ENCODE assay signal across 8 cellular contexts in genomic region chr19:42184401-42184861, GRCh38. TPM values are rescaled to one million over a fixed set of nuclear protein-coding genes. Genes with fewer than 3 reads are reported as not detected.
DNase-seq lines count a peak whose midpoint lies in the region; ATAC-seq, FAIRE-seq and TF ChIP-seq lines count a peak whose summit lies in the region.

No MANE protein-coding gene starts in this region.

- H3K4me1 ChIP-seq in H1 (replicated peaks in 1 of 4; ENCODE audit: control insufficient read depth in 3 of 4, insufficient read depth in 4 of 4, low read length in 3 of 4) (peaks cover 0 to 7% (median 3%) of the 10 kb centered on the region in 4 experiments; a peak in 3 of 7 replicates), mucosa of descending colon (ENCODE audit: low read depth) (peaks cover 9% of the 10 kb centered on the region)

- no peaks in the 10 kb centered on the region for H3K36me3 ChIP-seq in H1 (ENCODE audit: control insufficient read depth in 2 of 4, insufficient read depth in 4 of 4, low read length in 3 of 4)
- H3K36me3 ChIP-seq in mucosa of descending colon (ENCODE audit: low read depth) = no peaks in the 10 kb centered on the region

- H3K9me3 ChIP-seq in H1 (ENCODE audit: insufficient read depth in 2 of 2, low read depth in 1 of 2, low read length in 1 of 2) = no peaks in the 10 kb centered on the region
- no peaks in the 10 kb centered on the region for H3K9me3 ChIP-seq in mucosa of descending colon

- H3K4me3 ChIP-seq in H1 (ENCODE audit: extremely low read depth in 1 of 4, insufficient read depth in 2 of 4, low read depth in 3 of 4, low read length in 4 of 4) = no peak overlapping the region
- no peak overlapping the region for H3K4me3 ChIP-seq in mucosa of descending colon

- H3K27me3 ChIP-seq in H1 (replicated peaks in 1 of 4; ENCODE audit: control insufficient read depth in 3 of 4, extremely low read depth in 1 of 4, insufficient read depth in 3 of 4, low read length in 3 of 4) = peaks cover 5 to 23% (median 15%) of the 10 kb centered on the region in 4 experiments

- no peak overlapping the region for H3K4me2 ChIP-seq in H1 (ENCODE audit: insufficient read depth in 1 of 2, low read depth in 2 of 2, low read length in 2 of 2)

- no peak overlapping the region for H3K27ac ChIP-seq in H1 (ENCODE audit: low read depth, low read length)

- TF ChIP-seq POLR2A in H1 (IDR thresholded peaks at IDR 0.05; ENCODE audit: control extremely low read depth in 1 of 2, low read depth in 2 of 2, low read length in 2 of 2) = no peak

- H2BK20ac ChIP-seq in H1 (ENCODE audit: low read length) = no peak overlapping the region

- WGBS in H1 (ENCODE audit: extremely low coverage in 1 of 2, insufficient coverage in 1 of 2, insufficient read length in 1 of 2, insufficient replicate concordance in 2 of 2, low coverage in 1 of 2, low lambda C conversion rate in 2 of 2, missing lambda C conversion rate in 1 of 2), 2 experiments = 0% methylated on average over 1 of the region's 1 CpG; no CpG with 5 or more reads in 1 of the 2 experiments

- no peak overlapping the region for H2BK120ac ChIP-seq in H1 (replicated peaks; ENCODE audit: low read depth, low read length)

- no peak overlapping the region for H3K18ac ChIP-seq in H1 (ENCODE audit: extremely low read depth, low read length)

- H3K4ac ChIP-seq in H1 (replicated peaks; ENCODE audit: insufficient read length, low read depth, low read length) = no peak overlapping the region

- H2BK5ac ChIP-seq in H1 (ENCODE audit: low read depth, low read length) = no peak overlapping the region

- H2AK5ac ChIP-seq in H1 (ENCODE audit: low read depth, low read length) = no peak overlapping the region

- peak; percentile 98 for FAIRE-seq in H1 (lab: Jason Lieb, UNC)

- no peak overlapping the region for H3K9ac ChIP-seq in H1 (replicated peaks in 1 of 4; ENCODE audit: extremely low read depth in 1 of 4, low read depth in 3 of 4, low read length in 3 of 4)

- H4K8ac ChIP-seq in H1 (ENCODE audit: extremely low read depth, insufficient read depth, low read length) = no peak overlapping the region

- DNase-seq in C1 segment of cervical spinal cord (lab: John Stamatoyannopoulos, UW) = peak in 11 of 14 donors; percentile 30 to 72 (median 52)
- DNase-seq in HEK293T (ENCODE audit: extremely low spot score) = peak; percentile 82
- DNase-seq in NCI-H82 treated with DMSO at 0.1 percent for 48 hours (lab: John Stamatoyannopoulos, UW; ENCODE audit: unreplicated experiment) = peak; percentile 71
- DNase-seq in activated CD8-positive, alpha-beta memory T cell treated with anti-CD3 and anti-CD28 coated beads for 4 hours (ENCODE audit: low read depth in 2 of 2) = peak; percentile 39 to 54
- DNase-seq in H1 (ENCODE audit: low read depth in 1 of 2, low spot score in 2 of 2) = peak; percentile 79 to 97
- peak; percentile 63 to 85 (median 76) for DNase-seq in mucosa of descending colon
- DNase-seq in stimulated activated CD8-positive, alpha-beta memory T cell treated with anti-CD3 and anti-CD28 coated beads, Interleukin-4, amount 100 ng/mL, for 48 hours = peak; percentile 87

- no peak overlapping the region for H3K23ac ChIP-seq in H1 (ENCODE audit: insufficient read length)

- peak; percentile 94 to 96 for TF ChIP-seq RAD21 in H1 (IDR thresholded peaks at IDR 0.05 in 1 of 2, conservative IDR thresholded peaks at IDR 0.05 in 1 of 2; ENCODE audit: low read depth in 2 of 2, low read length in 2 of 2)

- no peak overlapping the region for H4K91ac ChIP-seq in H1 (replicated peaks; ENCODE audit: insufficient read length, low read length)

- H4K20me1 ChIP-seq in H1 (replicated peaks in 1 of 2; ENCODE audit: control insufficient read depth in 1 of 2, insufficient read depth in 2 of 2, low read length in 2 of 2) = peaks cover 0 to 4% of the 10 kb centered on the region in 2 experiments

- H3K14ac ChIP-seq in H1 (ENCODE audit: insufficient read length) = no peak overlapping the region

- no peak overlapping the region; the same call in 1 of the 2 replicates for H2BK15ac ChIP-seq in H1 (ENCODE audit: low read length)

- no peaks in the 10 kb centered on the region for H3K79me2 ChIP-seq in H1 (ENCODE audit: control insufficient read depth in 1 of 2, insufficient read depth in 2 of 2, low read length in 2 of 2)

- H3K56ac ChIP-seq in H1 (replicated peaks; ENCODE audit: insufficient read length, low read depth, low read length) = no peak overlapping the region

- peak; percentile 86 for ATAC-seq in mucosa of descending colon
- no peak for ATAC-seq in GM18520 (IDR thresholded peaks at IDR 0.05; ENCODE audit: unreplicated experiment)

- TF ChIP-seq CTCF in H1 (IDR thresholded peaks at IDR 0.05; ENCODE audit: control extremely low read depth in 1 of 3, insufficient read depth in 1 of 3, low read depth in 1 of 3, low read length in 3 of 3) (peak; percentile 95 to 98 (median 96)), mucosa of descending colon (IDR thresholded peaks at IDR 0.05) (peak; percentile 81)

- H4K5ac ChIP-seq in H1 (ENCODE audit: insufficient read length, low read depth, low read length) = no peak overlapping the region

- intact Hi-C loops in mucosa of descending colon (cut with DNase I, micrococcal nuclease) = loop anchor here (5.0 kb wide), 1 partner anchor 52 kb away; the partner anchor contains the start of gene POU2F2 (in 2 of the 2)

- H2AFZ ChIP-seq in H1 (ENCODE audit: low read length) = no peak overlapping the region

- H3K23me2 ChIP-seq in H1 (ENCODE audit: low read depth, low read length) = peaks cover 1% of the 10 kb centered on the region; the same call in 1 of the 2 replicates

- no peaks in the 10 kb centered on the region for H3K79me1 ChIP-seq in H1 (ENCODE audit: low read depth, low read length)

- POLR2A ChIA-PET in HEK293T (lab: Yijun Ruan, JAX) (interaction anchor here (1.4 kb wide), 1 partner anchor 58 kb away, joined by 3 read pairs; the partner anchor contains the start of gene GSK3A), H1 (lab: Charles Lee; ENCODE audit: partially characterized antibody) (interaction anchor here (0.9 to 1.0 kb wide), 2 partner anchors 9 to 12 kb away, joined by 3 to 4 read pairs; no protein-coding TSS in a partner anchor)

- TF ChIP-seq EP300 in H1 (IDR thresholded peaks at IDR 0.05; ENCODE audit: borderline replicate concordance in 1 of 2, low read depth in 2 of 2, low read length in 2 of 2) = no peak

- H2BK12ac ChIP-seq in H1 (ENCODE audit: low read depth, low read length) = no peak overlapping the region

- CTCF ChIA-PET in HEK293T (lab: Yijun Ruan, JAX) (interaction anchor here (0.7 to 4.5 kb wide), 5 partner anchors 48 to 82 kb away, joined by 3 to 17 read pairs (median 4); partner anchors contain the start of gene POU2F2), H1 (lab: Charles Lee; ENCODE audit: partially characterized antibody) (interaction anchor here (0.6 to 9.4 kb wide), 21 partner anchors 13 to 109 kb away, joined by 3 to 159 read pairs (median 4); partner anchors contain the start of gene POU2F2)

TF ChIP-seq in HEK293T, 16 proteins besides CTCF, POLR2A, EP300 and RAD21 (continues in another document):
- TF ChIP-seq FOXK2 (IDR thresholded peaks at IDR 0.05) = no peak

RNA-seq across cellular contexts. Expression of gene DEDD2, which starts 33.0 kb away (rescaled TPM):
- 32.6 and 37.8 TPM in 2 replicates for total RNA-seq in H1 (2021; fragmentation: NEBNext Ultra II Directional; extraction: Animal tissue kit (Norgen Biotek cat#: 25700))
- polyA plus RNA-seq in H1 (2011; rRNA removed) = 65.0 and 74.3 TPM in 2 replicates
- 64.5 TPM for polyA plus RNA-seq in H1 (2011; cell fraction: cytosol; rRNA removed)
- 52.0 TPM for polyA plus RNA-seq in H1 (2011; cell fraction: nucleus; rRNA removed)
- polyA plus RNA-seq in H1 (2012, experiment 1 of 2) = 29.1 to 44.2 TPM (median 37.3 TPM) in 4 replicates
- 36.5 TPM for polyA plus RNA-seq in H1 (2012, experiment 2 of 2)
- 20.7 TPM for polyA plus RNA-seq in H1 (2013, experiment 1 of 2)
- 22.1 TPM for polyA plus RNA-seq in H1 (2013, experiment 2 of 2)
- polyA minus RNA-seq in H1 (2011; rRNA and poly(A)+ RNA removed) = 22.7 and 27.2 TPM in 2 replicates
- polyA minus RNA-seq in H1 (2011; cell fraction: cytosol; rRNA and poly(A)+ RNA removed) = 19.7 TPM
- polyA minus RNA-seq in H1 (2011; cell fraction: nucleus; rRNA and poly(A)+ RNA removed) = 20.2 TPM
- total RNA-seq in mucosa of descending colon = 10 to 100 TPM; 28.0 to 40.1 (median 35.7) TPM

RNA-seq across cellular contexts. Expression of gene ZNF526, which starts 35.7 kb away (rescaled TPM):
- total RNA-seq in H1 (2021; fragmentation: NEBNext Ultra II Directional; extraction: Animal tissue kit (Norgen Biotek cat#: 25700)) = 13.5 and 14.1 TPM in 2 replicates
- 8.4 and 10.0 TPM in 2 replicates for polyA plus RNA-seq in H1 (2011; rRNA removed)
- 5.9 TPM for polyA plus RNA-seq in H1 (2011; cell fraction: cytosol; rRNA removed)
- 8.1 TPM for polyA plus RNA-seq in H1 (2011; cell fraction: nucleus; rRNA removed)
- polyA plus RNA-seq in H1 (2012, experiment 1 of 2) = 8.9 to 13.4 TPM (median 11.7 TPM) in 4 replicates
- polyA plus RNA-seq in H1 (2012, experiment 2 of 2) = 12.1 TPM
- 5.9 TPM for polyA plus RNA-seq in H1 (2013, experiment 1 of 2)
- polyA plus RNA-seq in H1 (2013, experiment 2 of 2) = 5.6 TPM
- polyA minus RNA-seq in H1 (2011; rRNA and poly(A)+ RNA removed) = 17.3 and 18.5 TPM in 2 replicates
- 9.7 TPM for polyA minus RNA-seq in H1 (2011; cell fraction: cytosol; rRNA and poly(A)+ RNA removed)
- polyA minus RNA-seq in H1 (2011; cell fraction: nucleus; rRNA and poly(A)+ RNA removed) = 13.3 TPM
- total RNA-seq in mucosa of descending colon = 10 to 100 TPM in 2 of 3 donors, 1 to 10 TPM in 1; 9.9 to 13.4 (median 10.4) TPM

RNA-seq across cellular contexts. Expression of gene POU2F2, which starts 52.2 kb away (rescaled TPM):
- total RNA-seq in H1 (2021; fragmentation: NEBNext Ultra II Directional; extraction: Animal tissue kit (Norgen Biotek cat#: 25700)) = 6.1 and 7.2 TPM in 2 replicates
- 5.0 and 7.3 TPM in 2 replicates for polyA plus RNA-seq in H1 (2011; rRNA removed)
- polyA plus RNA-seq in H1 (2011; cell fraction: cytosol; rRNA removed) = 4.2 TPM
- polyA plus RNA-seq in H1 (2011; cell fraction: nucleus; rRNA removed) = 22.7 TPM
- 6.2 to 8.0 TPM (median 7.3 TPM) in 4 replicates for polyA plus RNA-seq in H1 (2012, experiment 1 of 2)
- polyA plus RNA-seq in H1 (2012, experiment 2 of 2) = 2.7 TPM
- polyA plus RNA-seq in H1 (2013, experiment 1 of 2) = 14.6 TPM
- polyA plus RNA-seq in H1 (2013, experiment 2 of 2) = 10.8 TPM
- polyA minus RNA-seq in H1 (2011; rRNA and poly(A)+ RNA removed) = 1.3 and 2.0 TPM in 2 replicates
- 1.3 TPM for polyA minus RNA-seq in H1 (2011; cell fraction: cytosol; rRNA and poly(A)+ RNA removed)
- 5.9 TPM for polyA minus RNA-seq in H1 (2011; cell fraction: nucleus; rRNA and poly(A)+ RNA removed)
- 1 to 10 TPM; 3.9 to 6.8 (median 6.1) TPM for total RNA-seq in mucosa of descending colon

RNA-seq across cellular contexts. Expression of gene GSK3A, which starts 58.0 kb away (rescaled TPM):
- 54.9 and 55.3 TPM in 2 replicates for total RNA-seq in H1 (2021; fragmentation: NEBNext Ultra II Directional; extraction: Animal tissue kit (Norgen Biotek cat#: 25700))
- 84.0 and 89.0 TPM in 2 replicates for polyA plus RNA-seq in H1 (2011; rRNA removed)
- polyA plus RNA-seq in H1 (2011; cell fraction: cytosol; rRNA removed) = 50.8 TPM
- polyA plus RNA-seq in H1 (2011; cell fraction: nucleus; rRNA removed) = 64.5 TPM
- polyA plus RNA-seq in H1 (2012, experiment 1 of 2) = 47.7 to 66.9 TPM (median 65.1 TPM) in 4 replicates
- polyA plus RNA-seq in H1 (2012, experiment 2 of 2) = 72.4 TPM
- 70.7 TPM for polyA plus RNA-seq in H1 (2013, experiment 1 of 2)
- polyA plus RNA-seq in H1 (2013, experiment 2 of 2) = 64.0 TPM
- 33.0 and 46.2 TPM in 2 replicates for polyA minus RNA-seq in H1 (2011; rRNA and poly(A)+ RNA removed)
- 23.0 TPM for polyA minus RNA-seq in H1 (2011; cell fraction: cytosol; rRNA and poly(A)+ RNA removed)
- 13.5 TPM for polyA minus RNA-seq in H1 (2011; cell fraction: nucleus; rRNA and poly(A)+ RNA removed)
- total RNA-seq in mucosa of descending colon = 10 to 100 TPM; 41.8 to 52.0 (median 46.9) TPM
